In genomic region chr10:18097524-18097923, GRCh38 we compare ENCODE assay signal across 32 cellular contexts. TPM values are rescaled to one million over a fixed set of nuclear protein-coding genes. Genes with fewer than 3 reads are reported as not detected.
DNase-seq lines count a peak whose midpoint lies in the region; ATAC-seq, FAIRE-seq and TF ChIP-seq lines count a peak whose summit lies in the region.
"Had no signal": no experiment of that assay in that cellular context is flagged by ENCODE, and none has a peak within 500 bp of the region (broad histone marks: within the 10 kb centered on the region; RNA-seq: fewer than 3 reads in every experiment).

No MANE protein-coding gene starts in this region.

- H3K36me3 ChIP-seq in bronchial epithelial cell (ENCODE audit: control insufficient read depth, insufficient read depth, low read length) (no peaks in the 10 kb centered on the region), iPS-18a (ENCODE audit: control insufficient read depth, low read depth, low read length) (no peaks in the 10 kb centered on the region)
- H3K36me3 ChIP-seq: adrenal gland, left lung, upper lobe of left lung had no signal

- H3K27me3 ChIP-seq in bronchial epithelial cell (ENCODE audit: control insufficient read depth, insufficient read depth, low read length) (no peaks in the 10 kb centered on the region), iPS-18a (ENCODE audit: control insufficient read depth, insufficient read depth, low read length) (no peaks in the 10 kb centered on the region)
- H3K27me3 ChIP-seq: adrenal gland, upper lobe of left lung had no signal

- H3K27ac ChIP-seq in iPS-18a (ENCODE audit: low read length): peak overlapping the region; percentile 55
- H3K27ac ChIP-seq: adrenal gland, left lung, upper lobe of left lung had no signal

- no peak overlapping the region for H3K9ac ChIP-seq in iPS-18a (ENCODE audit: low read length)

- H3K4me3 ChIP-seq in bronchial epithelial cell (ENCODE audit: low read depth, low read length) (no peak overlapping the region), iPS-18a (ENCODE audit: low read length) (no peak overlapping the region)
- H3K4me3 ChIP-seq: adrenal gland, K562, left lung, smooth muscle cell, upper lobe of left lung had no signal

- TF ChIP-seq CTCF in bronchial epithelial cell (IDR thresholded peaks at IDR 0.05; ENCODE audit: insufficient read depth, low read length, severe bottlenecking): no peak

- FAIRE-seq in bronchial epithelial cell (lab: Jason Lieb, UNC): no peak
- FAIRE-seq: A204.1, endothelial cell of umbilical vein, frontal cortex, K562, TTC549 had no signal

- H3K4me1 ChIP-seq in iPS-18a (ENCODE audit: control insufficient read depth, low read depth, low read length): peaks cover 36% of the 10 kb centered on the region
- H3K4me1 ChIP-seq: adrenal gland, left lung, upper lobe of left lung had no signal

- ATAC-seq in HG03135 (IDR thresholded peaks at IDR 0.05; ENCODE audit: unreplicated experiment) (no peak), GM19395 (IDR thresholded peaks at IDR 0.05; ENCODE audit: unreplicated experiment) (no peak)
- ATAC-seq: HCT116, K562, left lung had no signal

- peak; percentile 16 for DNase-seq in Daoy (ENCODE audit: low read depth)
- DNase-seq in NCI-H226: peak; percentile 52
- peak; percentile 15 for DNase-seq in bronchial epithelial cell (ENCODE audit: low read depth)
- DNase-seq in activated CD4-positive, alpha-beta T cell treated with anti-CD3 and anti-CD28 coated beads for 48 hours: no peak
- DNase-seq in NCI-H345 treated with DMSO at 0.1 percent for 48 hours (lab: John Stamatoyannopoulos, UW; ENCODE audit: unreplicated experiment): no peak
- DNase-seq: activated naive CD4-positive, alpha-beta T cell; activated T-cell treated with anti-CD3 and anti-CD28 coated beads, Interleukin-2, amount 50 U/mL, for 48 hours; adrenal gland; AML-193; CD4-positive, alpha-beta memory T cell; immature natural killer cell; left lung; MM.1S; NCI-H1436; NCI-H526 treated with DMSO at 0.1 percent for 48 hours; RPMI8226; stimulated activated CD4-positive, alpha-beta T cell treated with anti-CD3 and anti-CD28 coated beads, Interleukin-2, amount 100 ng/mL, for 24 hours; substantia nigra; upper lobe of left lung had no signal

- no peaks in the 10 kb centered on the region for H3K9me3 ChIP-seq in iPS-18a (ENCODE audit: control insufficient read depth, low read depth, low read length)
- H3K9me3 ChIP-seq: adrenal gland, left lung, upper lobe of left lung had no signal

RNA-seq across cellular contexts. Expression of gene CACNB2, which starts 42.7 kb away (rescaled TPM):
- total RNA-seq in Daoy (2014; rRNA removed; shearing (Covaris generic)): 0.06 TPM in 1 of 2 replicates, not detected in the other
- total RNA-seq in bronchial epithelial cell: 0.13 TPM in 1 of 2 replicates, not detected in the other
- total RNA-seq: activated CD8-positive, alpha-beta memory T cell treated with anti-CD3 and anti-CD28 coated beads for 36 hours; CD4-positive, alpha-beta memory T cell; endothelial cell of umbilical vein; G401; K562; T-helper 1 cell treated with Interleukin-12 subunit alpha and Interleukin-12 subunit beta and Interleukin-4 antibody, amounts not matched to agents 30 ng/mL and 1 ng/mL, for 36 hours had no signal

Comparison
In these comparisons a context has a peak if more than half of its experiments do, and no peak if none do; other contexts are left out.
1. DNase-seq: peak in Daoy (single experiment), NCI-H226 (single experiment) and bronchial epithelial cell (single experiment); none in activated CD4-positive, alpha-beta T cell treated with anti-CD3 and anti-CD28 coated beads for 48 hours (single experiment) and NCI-H345 treated with DMSO at 0.1 percent for 48 hours (single experiment).